13 cellular contexts compared by ENCODE assay signal in genomic region chr3:148974726-148975125, GRCh38. TPM values are rescaled to one million over a fixed set of nuclear protein-coding genes. Genes with fewer than 3 reads are reported as not detected.
A peak's percentile ranks its signal among the peaks of the same experiment; 100 is the strongest.
DNase-seq lines count a peak whose midpoint lies in the region; ATAC-seq and TF ChIP-seq lines count a peak whose summit lies in the region.
"Had no signal": no experiment of that assay in that cellular context is flagged by ENCODE, and none has a peak within 500 bp of the region (broad histone marks: within the 10 kb centered on the region; RNA-seq: fewer than 3 reads in every experiment).

No MANE protein-coding gene starts in this region.

- no peaks in the 10 kb centered on the region for H3K9me3 ChIP-seq in adipocyte (ENCODE audit: control insufficient read depth, low read length)
- no peaks in the 10 kb centered on the region for H3K9me3 ChIP-seq in BE2C

- H3K27me3 ChIP-seq in adipocyte (replicated peaks; ENCODE audit: control insufficient read depth, insufficient read depth, low read length) (no peaks in the 10 kb centered on the region), rectal smooth muscle tissue (ENCODE audit: control insufficient read depth, insufficient read depth, low read length) (no peaks in the 10 kb centered on the region), BE2C (no peaks in the 10 kb centered on the region)

- peak overlapping the region; percentile 33 for H3K4me3 ChIP-seq in adipocyte (ENCODE audit: low read length)
- H3K4me3 ChIP-seq in rectal smooth muscle tissue (ENCODE audit: low read length): no peak overlapping the region
- H3K4me3 ChIP-seq in BE2C (ENCODE audit: low read depth, low read length): no peak overlapping the region

- H3K9ac ChIP-seq in adipocyte (ENCODE audit: low read length) (no peak overlapping the region), rectal smooth muscle tissue (ENCODE audit: low read length) (no peak overlapping the region)

- POLR2A ChIA-PET in HEK293T (lab: Yijun Ruan, JAX): no interaction called here

- H3K36me3 ChIP-seq in adipocyte (ENCODE audit: control insufficient read depth, insufficient read depth, low read length, severe bottlenecking) (no peaks in the 10 kb centered on the region), rectal smooth muscle tissue (ENCODE audit: control insufficient read depth, insufficient read depth, low read length) (no peaks in the 10 kb centered on the region), BE2C (no peaks in the 10 kb centered on the region)

- H3K27ac ChIP-seq in rectal smooth muscle tissue (ENCODE audit: low read depth, low read length): peak overlapping the region; percentile 78

- TF ChIP-seq CTCF in BE2C (IDR thresholded peaks at IDR 0.05; ENCODE audit: low read depth, low read length): no peak

- ATAC-seq in GM18870 (IDR thresholded peaks at IDR 0.05; ENCODE audit: unreplicated experiment) (peak; percentile 93), HG02981 (IDR thresholded peaks at IDR 0.05; ENCODE audit: unreplicated experiment) (peak; percentile 68)
- ATAC-seq: stimulated activated effector memory CD8-positive, alpha-beta T cell treated with anti-CD3 and anti-CD28 coated beads, Interleukin-12 subunit alpha, Interleukin-12 subunit beta, amount 100 ng/mL, for 72 hours had no signal

- DNase-seq in adipocyte (ENCODE audit: low read depth) (peak; percentile 23), BE2C (no peak), NCI-H1105 treated with DMSO at 0.1 percent for 48 hours (lab: John Stamatoyannopoulos, UW) (no peak), HEK293T (ENCODE audit: extremely low spot score) (no peak), GM03348 (ENCODE audit: low spot score) (no peak)
- DNase-seq: activated CD4-positive, CD25-positive, alpha-beta regulatory T cell treated with anti-CD3 and anti-CD28 coated beads, Interleukin-2, amount 50 U/mL, for 72 hours; DMS153; NCI-H2081 treated with DMSO at 0.1 percent for 48 hours; RPMI8226 had no signal

- H3K4me1 ChIP-seq in adipocyte (ENCODE audit: control insufficient read depth, insufficient read depth, low read length): peaks cover 18% of the 10 kb centered on the region
- H3K4me1 ChIP-seq in rectal smooth muscle tissue (ENCODE audit: control insufficient read depth, insufficient read depth, low read length): peaks cover 13% of the 10 kb centered on the region
- no peaks in the 10 kb centered on the region for H3K4me1 ChIP-seq in BE2C

- CTCF ChIA-PET in HEK293T (lab: Yijun Ruan, JAX): no interaction called here

TF ChIP-seq in HEK293T, 16 proteins besides CTCF, POLR2A, EP300 and RAD21:
- no peak for TF ChIP-seq LEF1 (IDR thresholded peaks at IDR 0.05; ENCODE audit: borderline replicate concordance)
- no peak for TF ChIP-seq ARNT (IDR thresholded peaks at IDR 0.05)
- no peak for TF ChIP-seq CTBP1 (IDR thresholded peaks at IDR 0.05; ENCODE audit: borderline replicate concordance)
- no peak for TF ChIP-seq FOXK2 (IDR thresholded peaks at IDR 0.05)
- TF ChIP-seq PKNOX1 (IDR thresholded peaks at IDR 0.05): no peak
- TF ChIP-seq BHLHE40 (IDR thresholded peaks at IDR 0.05; ENCODE audit: borderline replicate concordance): no peak
- no peak for TF ChIP-seq HDGF (IDR thresholded peaks at IDR 0.05; ENCODE audit: borderline replicate concordance)
- no peak for TF ChIP-seq ZNF384 (IDR thresholded peaks at IDR 0.05)
- TF ChIP-seq TARDBP (IDR thresholded peaks at IDR 0.05): no peak
- TF ChIP-seq FOXA1 (IDR thresholded peaks at IDR 0.05): no peak
- no peak for TF ChIP-seq SUZ12 (IDR thresholded peaks at IDR 0.05)
- no peak for TF ChIP-seq L3MBTL2 (conservative IDR thresholded peaks at IDR 0.05)
- no peak for TF ChIP-seq ELF4 (IDR thresholded peaks at IDR 0.05)
- no peak for TF ChIP-seq FOXM1 (IDR thresholded peaks at IDR 0.05; ENCODE audit: borderline replicate concordance)
- TF ChIP-seq NFRKB (IDR thresholded peaks at IDR 0.05): no peak
- no peak for TF ChIP-seq SP1 (IDR thresholded peaks at IDR 0.05)

RNA-seq across cellular contexts. Expression of gene GYG1, which starts 16.6 kb away (rescaled TPM):
- polyA plus RNA-seq in BE2C (2012; ENCODE audit: insufficient read depth, insufficient read length, low read depth): 27.4 TPM
